28 cellular contexts compared by ENCODE assay signal in the genomic region with DNA sequence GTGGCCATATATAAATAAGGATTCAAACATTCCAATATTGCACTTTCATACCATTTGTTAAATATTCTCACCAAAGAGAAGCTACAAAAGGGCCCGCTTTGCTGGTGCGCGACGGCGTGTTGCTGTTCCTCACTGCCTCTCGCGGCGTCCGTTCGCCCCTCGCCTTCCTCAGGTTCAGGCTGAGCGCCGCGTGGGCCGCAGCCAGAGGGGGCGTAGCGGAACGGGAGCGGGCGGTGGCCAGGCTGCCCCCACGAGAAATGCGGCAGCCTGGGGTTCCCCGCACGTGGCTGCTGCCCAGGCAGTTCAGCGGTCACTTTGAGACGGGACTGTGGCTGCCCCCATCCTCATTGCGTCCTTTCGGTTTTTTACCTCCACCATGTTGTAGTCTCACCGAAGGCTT.
"Had no signal": no experiment of that assay in that cellular context is flagged by ENCODE, and none has a peak within 500 bp of the region (broad histone marks: within the 10 kb centered on the region; RNA-seq: fewer than 3 reads in every experiment).

No MANE protein-coding gene starts in this region.

- H3K27me3 ChIP-seq: adrenal gland, body of pancreas, esophagus muscularis mucosa, foreskin keratinocyte, gastrocnemius medialis had no signal

- FAIRE-seq: colon had no signal

- H3K36me3 ChIP-seq: adrenal gland, esophagus muscularis mucosa, gastrocnemius medialis had no signal

- H3K4me3 ChIP-seq: adrenal gland, body of pancreas, esophagus muscularis mucosa, gastrocnemius medialis had no signal

- H3K27ac ChIP-seq: adrenal gland, body of pancreas, esophagus muscularis mucosa, foreskin keratinocyte, gastrocnemius medialis had no signal

- DNase-seq: activated CD4-positive, alpha-beta T cell treated with anti-CD3 and anti-CD28 coated beads for 1 hour; activated CD4-positive, alpha-beta T cell treated with anti-CD3 and anti-CD28 coated beads for 4 hours; activated CD4-positive, alpha-beta T cell treated with anti-CD3 and anti-CD28 coated beads, Interleukin-2, amount 50 U/mL, for 1 hour; activated CD4-positive, alpha-beta T cell treated with anti-CD3 and anti-CD28 coated beads, Interleukin-2, amount 50 U/mL, for 48 hours; activated CD8-positive, alpha-beta memory T cell treated with anti-CD3 and anti-CD28 coated beads for 24 hours; activated CD8-positive, alpha-beta T cell treated with anti-CD3 and anti-CD28 coated beads for 36 hours; activated effector memory CD4-positive, alpha-beta T cell treated with Interleukin-2 at 50 U/mL for 16 hours; activated naive CD4-positive, alpha-beta T cell treated with anti-CD3 and anti-CD28 coated beads for 36 hours; activated naive CD8-positive, alpha-beta T cell treated with anti-CD3 and anti-CD28 coated beads for 36 hours; activated naive CD8-positive, alpha-beta T cell treated with anti-CD3 and anti-CD28 coated beads, Interleukin-2, amount 50 U/mL, for 24 hours; activated T-cell treated with anti-CD3 and anti-CD28 coated beads, Interleukin-2, amount 50 U/mL, for 4 hours; adrenal gland; amygdala; aorta; body of pancreas; caudate nucleus; cortex of kidney; dermis blood vessel endothelial cell; effector CD4-positive, alpha-beta T cell; effector memory CD8-positive, alpha-beta T cell; erythroblast; foreskin keratinocyte; gastrocnemius medialis; glutamatergic neuron; T-helper 2 cell had no signal

- ATAC-seq: activated CD8-positive, alpha-beta T cell treated with anti-CD3 and anti-CD28 coated beads for 36 hours; activated naive CD8-positive, alpha-beta T cell treated with anti-CD3 and anti-CD28 coated beads, Interleukin-2, amount 50 U/mL, for 24 hours; activated T-cell treated with anti-CD3 and anti-CD28 coated beads, Interleukin-2, amount 50 U/mL, for 4 hours; activated T-helper 17 cell treated with anti-CD3 and anti-CD28 coated beads, Interleukin-2, amount 50 U/mL, for 72 hours; body of pancreas; effector memory CD8-positive, alpha-beta T cell; foreskin keratinocyte; gastrocnemius medialis had no signal

- H3K9me3 ChIP-seq: adrenal gland, body of pancreas, esophagus muscularis mucosa, gastrocnemius medialis had no signal

- H3K4me1 ChIP-seq: adrenal gland, body of pancreas, esophagus muscularis mucosa, foreskin keratinocyte, gastrocnemius medialis had no signal
